Comparison of ENCODE assay signal across 8 cellular contexts in genomic region chr1:110034451-110035235, GRCh38. TPM values are rescaled to one million over a fixed set of nuclear protein-coding genes. Genes with fewer than 3 reads are reported as not detected.
DNase-seq lines count a peak whose midpoint lies in the region; ATAC-seq and TF ChIP-seq lines count a peak whose summit lies in the region.

Gene STRIP1, plus strand, starts transcription at chr1:110034624. Its CDS starts 14 bp downstream, at chr1:110034638.

- no peaks in the 10 kb centered on the region for H3K27me3 ChIP-seq in dorsolateral prefrontal cortex
- no peaks in the 10 kb centered on the region for H3K27me3 ChIP-seq in right lobe of liver

- H3K27ac ChIP-seq in dorsolateral prefrontal cortex = peak within 1 kb of the TSS; percentile 36 to 97 (median 88)
- peak within 1 kb of the TSS; percentile 61 to 82 (median 66) for H3K27ac ChIP-seq in right lobe of liver

- ATAC-seq in GM19372 (IDR thresholded peaks at IDR 0.05; ENCODE audit: low read depth, unreplicated experiment) (peak; percentile 89), HG03558 (IDR thresholded peaks at IDR 0.05; ENCODE audit: extremely low read depth, unreplicated experiment) (peak; percentile 62), right lobe of liver (peak; percentile 89 to 93 (median 92))

- peak within 1 kb of the TSS; percentile 73 to 100 (median 95) for H3K4me3 ChIP-seq in dorsolateral prefrontal cortex
- H3K4me3 ChIP-seq in right lobe of liver = peak within 1 kb of the TSS; percentile 75 to 98 (median 97)

- intact Hi-C loops in dorsolateral prefrontal cortex (cut with DNase I) = loop anchor here (5.0 to 10.0 kb wide), 2 partner anchors 73 to 370 kb away; partner anchors contain the start of gene LAMTOR5 (in 1 of the 2)
- intact Hi-C loops in right lobe of liver (cut with DNase I) = no loop called here

- peak in 43 of 56 donors; percentile 4 to 64 (median 29) for TF ChIP-seq CTCF in dorsolateral prefrontal cortex (IDR thresholded peaks at IDR 0.05 in 54 of 56, conservative IDR thresholded peaks at IDR 0.05 in 2 of 56; ENCODE audit: low read depth in 1 of 56, partially characterized antibody in 56 of 56)
- TF ChIP-seq CTCF in right lobe of liver (IDR thresholded peaks at IDR 0.05) = no peak

- TF ChIP-seq POLR2A in right lobe of liver (IDR thresholded peaks at IDR 0.05) = peak; percentile 62

- peaks cover 0 to 24% (median 8%) of the 10 kb centered on the region in 4 donors for H3K36me3 ChIP-seq in right lobe of liver

- H3K9me3 ChIP-seq in right lobe of liver = no peaks in the 10 kb centered on the region

- WGBS in right lobe of liver (ENCODE audit: insufficient coverage, low coverage, low lambda C conversion rate, missing lambda C conversion rate) = 0% methylated on average over 10 of the region's 66 CpGs

- H3K4me1 ChIP-seq in right lobe of liver = peaks cover 0 to 20% (median 2%) of the 10 kb centered on the region in 4 donors

- DNase-seq in C1 segment of cervical spinal cord (lab: John Stamatoyannopoulos, UW) = peak in 13 of 14 donors; percentile 34 to 88 (median 81)
- DNase-seq in NCI-H774 (lab: John Stamatoyannopoulos, UW) = peak; percentile 90
- DNase-seq in activated CD4-positive, alpha-beta T cell treated with anti-CD3 and anti-CD28 coated beads, Interleukin-2, amount 50 U/mL, for 4 hours = peak; percentile 90
- peak; percentile 76 to 92 (median 88) for DNase-seq in dorsolateral prefrontal cortex
- DNase-seq in right lobe of liver = peak; percentile 91 to 93 (median 93)
- DNase-seq in stimulated activated CD4-positive, alpha-beta T cell treated with anti-CD3 and anti-CD28 coated beads, Interleukin-4, amount 100 ng/mL, for 4 hours = peak; percentile 84 to 93

RNA-seq across cellular contexts. Expression of gene STRIP1, which starts in this region (rescaled TPM):
- total RNA-seq in dorsolateral prefrontal cortex (10 to 100 TPM; 45.9 to 78.9 (median 61.2) TPM), right lobe of liver (10 to 100 TPM in 5 of 6 experiments, 1 to 10 TPM in 1; 9.9 to 15.5 (median 12.4) TPM)

Comparison
In these comparisons a context has a peak if more than half of its experiments do, and no peak if none do; other contexts are left out.
1. Peak in every context shown above with its lines: DNase-seq, ATAC-seq, H3K4me3 ChIP-seq and H3K27ac ChIP-seq.
2. CTCF ChIP-seq: peak in dorsolateral prefrontal cortex (43 of 56); none in right lobe of liver (0 of 4).
3. intact Hi-C loops: an anchor here in dorsolateral prefrontal cortex (5.0 to 10.0 kb wide); none called in right lobe of liver.